ENCODE assay signal across 8 cellular contexts in the genomic region with DNA sequence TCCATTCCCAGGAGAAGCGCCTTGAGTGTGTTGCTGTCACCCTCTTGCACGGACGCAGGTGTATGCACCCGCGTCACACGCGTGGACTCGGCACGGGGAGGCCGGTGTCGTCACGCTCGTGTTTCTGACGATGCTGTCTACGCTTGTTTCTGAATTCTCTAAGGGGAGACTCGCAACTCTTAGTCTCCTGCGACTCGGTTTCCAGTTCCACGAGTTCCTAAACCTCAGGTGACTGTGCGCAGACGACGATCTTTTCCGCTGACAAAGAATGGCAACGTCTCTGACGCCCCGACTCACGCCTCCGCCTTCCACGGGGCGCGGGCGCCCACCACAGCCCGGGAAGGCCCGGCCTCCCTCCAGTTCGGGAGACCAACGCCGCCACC. TPM values are rescaled to one million over a fixed set of nuclear protein-coding genes. Genes with fewer than 3 reads are reported as not detected.
DNase-seq lines count a peak whose midpoint lies in the region; ATAC-seq and TF ChIP-seq lines count a peak whose summit lies in the region.

No MANE protein-coding gene starts in this region.

- peak; percentile 65 to 80 (median 71) for DNase-seq in CD4-positive, CD25-positive, alpha-beta regulatory T cell
- DNase-seq in activated B cell treated with CpG ODN at 0.5 μM for 24 hours = no peak
- DNase-seq in fibroblast of the aortic adventitia (ENCODE audit: low read depth) = peak; percentile 51
- no peak for DNase-seq in osteocyte (ENCODE audit: extremely low spot score, unreplicated experiment)
- no peak for DNase-seq in LoVo (ENCODE audit: low spot score)
- DNase-seq in NCI-H526 treated with DMSO at 0.1 percent for 48 hours (lab: John Stamatoyannopoulos, UW) = no peak

- POLR2A ChIA-PET in activated B cell treated with CpG ODN at 0.5 μM for 24 hours (lab: Charles Lee) = interaction anchor here (0.5 to 4.9 kb wide), 14 partner anchors 9 to 230 kb away, joined by 3 to 69 read pairs (median 6); a partner anchor contains a TSS

- H3K9me3 Mint-ChIP-seq in CD4-positive, CD25-positive, alpha-beta regulatory T cell = no peaks in the 10 kb centered on the region
- H3K9me3 Mint-ChIP-seq in activated B cell treated with CpG ODN at 0.5 μM for 24 hours (no peaks in the 10 kb centered on the region), osteocyte (ENCODE audit: unreplicated experiment) (no peaks in the 10 kb centered on the region)

- peak overlapping the region; percentile 94 to 99 (median 97) for H3K4me3 Mint-ChIP-seq in CD4-positive, CD25-positive, alpha-beta regulatory T cell
- peak overlapping the region; percentile 94 for H3K4me3 Mint-ChIP-seq in activated B cell treated with CpG ODN at 0.5 μM for 24 hours
- peak overlapping the region; percentile 87 for H3K4me3 Mint-ChIP-seq in osteocyte (ENCODE audit: unreplicated experiment)

- CTCF ChIA-PET in activated B cell treated with CpG ODN at 0.5 μM for 24 hours (lab: Charles Lee) = no interaction called here

- H3K4me1 Mint-ChIP-seq in CD4-positive, CD25-positive, alpha-beta regulatory T cell = peaks cover 42 to 80% (median 58%) of the 10 kb centered on the region in 4 donors
- H3K4me1 Mint-ChIP-seq in activated B cell treated with CpG ODN at 0.5 μM for 24 hours (peaks cover 71% of the 10 kb centered on the region), osteocyte (ENCODE audit: unreplicated experiment) (peaks cover 54% of the 10 kb centered on the region)

- peak overlapping the region; percentile 99 for H3K27ac ChIP-seq in CD4-positive, CD25-positive, alpha-beta regulatory T cell (ENCODE audit: insufficient read depth, low read length, poor library complexity, severe bottlenecking)

- peak overlapping the region; percentile 98 to 99 (median 98) for H3K27ac Mint-ChIP-seq in CD4-positive, CD25-positive, alpha-beta regulatory T cell
- H3K27ac Mint-ChIP-seq in activated B cell treated with CpG ODN at 0.5 μM for 24 hours = peak overlapping the region; percentile 98
- peak overlapping the region; percentile 99 for H3K27ac Mint-ChIP-seq in osteocyte (ENCODE audit: unreplicated experiment)

- H3K36me3 ChIP-seq in CD4-positive, CD25-positive, alpha-beta regulatory T cell (ENCODE audit: control insufficient read depth, insufficient read depth, low read length) = peaks cover 8% of the 10 kb centered on the region

- no peaks in the 10 kb centered on the region for H3K27me3 Mint-ChIP-seq in CD4-positive, CD25-positive, alpha-beta regulatory T cell
- H3K27me3 Mint-ChIP-seq in activated B cell treated with CpG ODN at 0.5 μM for 24 hours (no peaks in the 10 kb centered on the region), osteocyte (ENCODE audit: unreplicated experiment) (no peaks in the 10 kb centered on the region)

- H3K36me3 Mint-ChIP-seq in CD4-positive, CD25-positive, alpha-beta regulatory T cell = peaks cover 3% of the 10 kb centered on the region
- H3K36me3 Mint-ChIP-seq in activated B cell treated with CpG ODN at 0.5 μM for 24 hours (ENCODE audit: low read depth) (peaks cover 67% of the 10 kb centered on the region), osteocyte (ENCODE audit: unreplicated experiment) (peaks cover 15% of the 10 kb centered on the region)

- ATAC-seq in CD4-positive, CD25-positive, alpha-beta regulatory T cell (ENCODE audit: low read depth in 2 of 2) = peak in 1 of 2 donors; percentile 0
- peak; percentile 12 for ATAC-seq in HG02885 (IDR thresholded peaks at IDR 0.05; ENCODE audit: poor library complexity, unreplicated experiment)
- peak; percentile 1 for ATAC-seq in activated B cell treated with CpG ODN at 0.5 μM for 24 hours (ENCODE audit: low read depth)
- ATAC-seq in GM21528 (IDR thresholded peaks at IDR 0.05; ENCODE audit: low FRiP score, unreplicated experiment) = no peak

- intact Hi-C loops in activated B cell treated with CpG ODN at 0.5 μM for 24 hours (cut with micrococcal nuclease) = loop anchor here (1.0 to 10.0 kb wide), 4 partner anchors 8 to 731 kb away; a partner anchor contains a TSS

- H3K4me3 ChIP-seq in CD4-positive, CD25-positive, alpha-beta regulatory T cell (ENCODE audit: low read depth, low read length) = peak overlapping the region; percentile 95
- peak overlapping the region; percentile 99 for H3K4me3 ChIP-seq in fibroblast of the aortic adventitia (ENCODE audit: low read depth, low read length)

- H3K4me1 ChIP-seq in CD4-positive, CD25-positive, alpha-beta regulatory T cell (ENCODE audit: control insufficient read depth, insufficient read depth, low read length, poor library complexity, severe bottlenecking) = peaks cover 53% of the 10 kb centered on the region

- no peaks in the 10 kb centered on the region for H3K27me3 ChIP-seq in CD4-positive, CD25-positive, alpha-beta regulatory T cell (ENCODE audit: control insufficient read depth, insufficient read depth, low read length)

- TF ChIP-seq CTCF in activated B cell treated with CpG ODN at 0.5 μM for 24 hours (IDR thresholded peaks at IDR 0.05) (no peak), fibroblast of the aortic adventitia (IDR thresholded peaks at IDR 0.05; ENCODE audit: insufficient read depth, low read length) (no peak), osteocyte (IDR thresholded peaks at IDR 0.05) (no peak)

- H3K9me3 ChIP-seq in CD4-positive, CD25-positive, alpha-beta regulatory T cell (ENCODE audit: control insufficient read depth in 2 of 2, low read length in 2 of 2) = no peaks in the 10 kb centered on the region

RNA-seq across cellular contexts. Expression of a gene that starts 0.6 kb away (rescaled TPM):
- 179 TPM for total RNA-seq in CD4-positive, CD25-positive, alpha-beta regulatory T cell
- polyA plus RNA-seq in CD4-positive, CD25-positive, alpha-beta regulatory T cell = 10 to 100 TPM; 47.0 to 58.6 (median 49.9) TPM
- 75.8 and 79.8 TPM in 2 replicates for total RNA-seq in activated B cell treated with CpG ODN at 0.5 μM for 24 hours
- 48.1 and 67.4 TPM in 2 replicates for total RNA-seq in fibroblast of the aortic adventitia (ENCODE audit: low replicate concordance)
- 26.0 and 31.7 TPM in 2 replicates for total RNA-seq in osteocyte

RNA-seq across cellular contexts. Expression of a gene that starts 7.8 kb away (rescaled TPM):
- total RNA-seq in CD4-positive, CD25-positive, alpha-beta regulatory T cell = 31.6 TPM
- 10 to 100 TPM; 10.6 to 15.0 (median 12.2) TPM for polyA plus RNA-seq in CD4-positive, CD25-positive, alpha-beta regulatory T cell
- total RNA-seq in activated B cell treated with CpG ODN at 0.5 μM for 24 hours (16.2 and 20.0 TPM in 2 replicates), fibroblast of the aortic adventitia (ENCODE audit: low replicate concordance) (14.4 and 17.0 TPM in 2 replicates), osteocyte (13.6 and 15.3 TPM in 2 replicates)

RNA-seq across cellular contexts. Expression of a gene that starts 22.7 kb away (rescaled TPM):
- total RNA-seq in CD4-positive, CD25-positive, alpha-beta regulatory T cell = not detected
- not detected for polyA plus RNA-seq in CD4-positive, CD25-positive, alpha-beta regulatory T cell
- total RNA-seq in activated B cell treated with CpG ODN at 0.5 μM for 24 hours (not detected in 2 replicates), fibroblast of the aortic adventitia (ENCODE audit: low replicate concordance) (not detected in 2 replicates), osteocyte (not detected in 2 replicates)

Comparison
In these comparisons a context has a peak if more than half of its experiments do, and no peak if none do; other contexts are left out.
1. DNase-seq: peak in CD4-positive, CD25-positive, alpha-beta regulatory T cell (3 of 3) and fibroblast of the aortic adventitia (single experiment); none in activated B cell treated with CpG ODN at 0.5 μM for 24 hours (single experiment), osteocyte (single experiment), LoVo (single experiment) and NCI-H526 treated with DMSO at 0.1 percent for 48 hours (single experiment).
2. Peak in every context shown above with its lines, with median percentiles within 50 percentile points of each other: H3K27ac Mint-ChIP-seq and H3K4me3 Mint-ChIP-seq.